Comparison of ENCODE assay signal across 16 cellular contexts in genomic region chr4:158724647-158725046, GRCh38. TPM values are rescaled to one million over a fixed set of nuclear protein-coding genes. Genes with fewer than 3 reads are reported as not detected.
DNase-seq lines count a peak whose midpoint lies in the region; ATAC-seq, FAIRE-seq and TF ChIP-seq lines count a peak whose summit lies in the region.
"Had no signal": no experiment of that assay in that cellular context is flagged by ENCODE, and none has a peak within 500 bp of the region (broad histone marks: within the 10 kb centered on the region; RNA-seq: fewer than 3 reads in every experiment).

No MANE protein-coding gene starts in this region.

- H3K27me3 ChIP-seq in CD4-positive, alpha-beta memory T cell (ENCODE audit: insufficient read depth, low read length): peaks cover 5% of the 10 kb centered on the region
- no peaks in the 10 kb centered on the region for H3K27me3 ChIP-seq in naive thymus-derived CD4-positive, alpha-beta T cell (ENCODE audit: control insufficient read depth in 2 of 2, insufficient read depth in 2 of 2, low read length in 2 of 2)
- H3K27me3 ChIP-seq: pancreas, tibial artery had no signal

- no peak for TF ChIP-seq CTCF in HFFc6 (IDR thresholded peaks at IDR 0.05)

- peaks cover 19 to 40% (median 31%) of the 10 kb centered on the region in 4 donors for H3K4me1 Mint-ChIP-seq in CD4-positive, alpha-beta memory T cell
- peaks cover 64% of the 10 kb centered on the region for H3K4me1 Mint-ChIP-seq in activated T-helper 1 cell treated with anti-CD3 and anti-CD28 coated beads, Interleukin-12 subunit alpha, Interleukin-12 subunit beta, Interleukin-2, Interleukin-4 antibody, amounts not matched to agents 30 ng/mL and 10 ng/mL and 1 ng/mL, durations not matched to agents 14 hours and 24 hours and 36 hours (ENCODE audit: low read depth)
- peaks cover 13 to 48% (median 31%) of the 10 kb centered on the region in 7 donors for H3K4me1 Mint-ChIP-seq in naive thymus-derived CD4-positive, alpha-beta T cell
- H3K4me1 Mint-ChIP-seq in HFFc6 (ENCODE audit: low read depth): peaks cover 25% of the 10 kb centered on the region

- peak; percentile 45 for FAIRE-seq in GM19239 (lab: Jason Lieb, UNC)

- DNase-seq in CD4-positive, alpha-beta memory T cell: no peak
- no peak for DNase-seq in GM19239 (ENCODE audit: insufficient read length, low spot score)
- DNase-seq in activated T-helper 1 cell treated with anti-CD3 and anti-CD28 coated beads, Interleukin-12 subunit alpha, Interleukin-12 subunit beta, Interleukin-2, Interleukin-4 antibody, amounts not matched to agents 30 ng/mL and 10 ng/mL and 1 ng/mL, durations not matched to agents 14 hours and 24 hours and 36 hours (ENCODE audit: low spot score): no peak
- no peak for DNase-seq in naive thymus-derived CD4-positive, alpha-beta T cell
- DNase-seq in HFFc6: no peak
- no peak for DNase-seq in stimulated activated naive CD4-positive, alpha-beta T cell (lab: John Stamatoyannopoulos, UW)
- DNase-seq: caudate nucleus; DMS153; NCI-H2107; NCI-H526 treated with DMSO at 0.1 percent for 48 hours; pancreas; stimulated activated CD4-positive, alpha-beta T cell treated with anti-CD3 and anti-CD28 coated beads, Interleukin-4, amount 100 ng/mL, for 4 hours; tibial artery had no signal

- H3K9me3 ChIP-seq in CD4-positive, alpha-beta memory T cell (ENCODE audit: control insufficient read depth in 1 of 2, low read length in 2 of 2): no peaks in the 10 kb centered on the region
- H3K9me3 ChIP-seq in naive thymus-derived CD4-positive, alpha-beta T cell (ENCODE audit: control insufficient read depth in 2 of 3, low read length in 3 of 3): no peaks in the 10 kb centered on the region
- H3K9me3 ChIP-seq: pancreas, tibial artery had no signal

- H3K27me3 Mint-ChIP-seq in CD4-positive, alpha-beta memory T cell: peaks cover 10% of the 10 kb centered on the region in 2 donors
- H3K27me3 Mint-ChIP-seq in activated T-helper 1 cell treated with anti-CD3 and anti-CD28 coated beads, Interleukin-12 subunit alpha, Interleukin-12 subunit beta, Interleukin-2, Interleukin-4 antibody, amounts not matched to agents 30 ng/mL and 10 ng/mL and 1 ng/mL, durations not matched to agents 14 hours and 24 hours and 36 hours (ENCODE audit: insufficient read depth): peaks cover 5% of the 10 kb centered on the region
- peaks cover 10 to 26% (median 22%) of the 10 kb centered on the region in 5 donors for H3K27me3 Mint-ChIP-seq in naive thymus-derived CD4-positive, alpha-beta T cell
- H3K27me3 Mint-ChIP-seq in HFFc6 (ENCODE audit: insufficient read depth): peaks cover 3% of the 10 kb centered on the region

- CTCF ChIA-PET in CD4-positive, alpha-beta memory T cell (lab: Charles Lee; ENCODE audit: partially characterized antibody): interaction anchor here (1.2 to 1.5 kb wide), 3 partner anchors 14 to 451 kb away, joined by 3 to 4 read pairs (median 3); no protein-coding TSS in a partner anchor
- CTCF ChIA-PET in naive thymus-derived CD4-positive, alpha-beta T cell (lab: Charles Lee): interaction anchor here (0.7 to 2.1 kb wide), 2 partner anchors 124 to 127 kb away, joined by 3 to 5 read pairs; no protein-coding TSS in a partner anchor

- POLR2A ChIA-PET in CD4-positive, alpha-beta memory T cell (lab: Charles Lee; ENCODE audit: partially characterized antibody): no interaction called here
- POLR2A ChIA-PET in naive thymus-derived CD4-positive, alpha-beta T cell (lab: Charles Lee): interaction anchor here (1.0 kb wide), 1 partner anchor 44 kb away, joined by 6 read pairs; the partner anchor contains the start of gene FNIP2

- no peaks in the 10 kb centered on the region for H3K9me3 Mint-ChIP-seq in CD4-positive, alpha-beta memory T cell
- H3K9me3 Mint-ChIP-seq in activated T-helper 1 cell treated with anti-CD3 and anti-CD28 coated beads, Interleukin-12 subunit alpha, Interleukin-12 subunit beta, Interleukin-2, Interleukin-4 antibody, amounts not matched to agents 30 ng/mL and 10 ng/mL and 1 ng/mL, durations not matched to agents 14 hours and 24 hours and 36 hours: no peaks in the 10 kb centered on the region
- H3K9me3 Mint-ChIP-seq in naive thymus-derived CD4-positive, alpha-beta T cell: no peaks in the 10 kb centered on the region
- H3K9me3 Mint-ChIP-seq in HFFc6: no peaks in the 10 kb centered on the region

- intact Hi-C loops in CD4-positive, alpha-beta memory T cell (cut with micrococcal nuclease): no loop called here
- intact Hi-C loops in activated T-helper 1 cell treated with anti-CD3 and anti-CD28 coated beads, Interleukin-12 subunit alpha, Interleukin-12 subunit beta, Interleukin-2, Interleukin-4 antibody, amounts not matched to agents 30 ng/mL and 10 ng/mL and 1 ng/mL, durations not matched to agents 14 hours and 24 hours and 36 hours (cut with micrococcal nuclease): loop anchor here (5.0 kb wide), 2 partner anchors 353 to 723 kb away; no protein-coding TSS in a partner anchor
- intact Hi-C loops in naive thymus-derived CD4-positive, alpha-beta T cell (cut with micrococcal nuclease): no loop called here

- peaks cover 24% of the 10 kb centered on the region for H3K4me1 ChIP-seq in CD4-positive, alpha-beta memory T cell (ENCODE audit: insufficient read depth, low read length)
- H3K4me1 ChIP-seq in naive thymus-derived CD4-positive, alpha-beta T cell (ENCODE audit: control insufficient read depth in 2 of 2, insufficient read depth in 2 of 2, low read length in 2 of 2): peaks cover 0 to 3% of the 10 kb centered on the region in 2 donors

- H3K36me3 Mint-ChIP-seq in CD4-positive, alpha-beta memory T cell: peaks cover 9 to 31% of the 10 kb centered on the region in 2 donors
- peaks cover 21% of the 10 kb centered on the region for H3K36me3 Mint-ChIP-seq in activated T-helper 1 cell treated with anti-CD3 and anti-CD28 coated beads, Interleukin-12 subunit alpha, Interleukin-12 subunit beta, Interleukin-2, Interleukin-4 antibody, amounts not matched to agents 30 ng/mL and 10 ng/mL and 1 ng/mL, durations not matched to agents 14 hours and 24 hours and 36 hours (ENCODE audit: low read depth)
- peaks cover 4 to 17% (median 13%) of the 10 kb centered on the region in 5 donors for H3K36me3 Mint-ChIP-seq in naive thymus-derived CD4-positive, alpha-beta T cell
- H3K36me3 Mint-ChIP-seq in HFFc6 (ENCODE audit: low read depth): peaks cover 20% of the 10 kb centered on the region

- ATAC-seq in naive thymus-derived CD4-positive, alpha-beta T cell: no peak
- ATAC-seq in HG03045 (IDR thresholded peaks at IDR 0.05; ENCODE audit: unreplicated experiment) (no peak), HG03460 (IDR thresholded peaks at IDR 0.05; ENCODE audit: unreplicated experiment) (no peak)
- ATAC-seq: pancreas had no signal

- no peak overlapping the region for H3K27ac ChIP-seq in CD4-positive, alpha-beta memory T cell (ENCODE audit: low read depth, low read length)
- H3K27ac ChIP-seq in naive thymus-derived CD4-positive, alpha-beta T cell (ENCODE audit: low read depth, low read length): no peak overlapping the region
- H3K27ac ChIP-seq: pancreas had no signal

- no peak overlapping the region for H3K4me3 ChIP-seq in CD4-positive, alpha-beta memory T cell (ENCODE audit: low read length in 2 of 2)
- no peak overlapping the region for H3K4me3 ChIP-seq in naive thymus-derived CD4-positive, alpha-beta T cell (ENCODE audit: low read length)
- H3K4me3 ChIP-seq: hepatocyte, pancreas had no signal

- H3K36me3 ChIP-seq in CD4-positive, alpha-beta memory T cell (ENCODE audit: insufficient read depth, low read length): peaks cover 4% of the 10 kb centered on the region
- peaks cover 0 to 8% (median 0%) of the 10 kb centered on the region in 3 experiments for H3K36me3 ChIP-seq in naive thymus-derived CD4-positive, alpha-beta T cell (ENCODE audit: control insufficient read depth in 2 of 3, insufficient read depth in 3 of 3, low read length in 3 of 3)
- H3K36me3 ChIP-seq: pancreas had no signal

- H3K27ac Mint-ChIP-seq in CD4-positive, alpha-beta memory T cell: peak overlapping the region; percentile 80 to 100 (median 99)
- H3K27ac Mint-ChIP-seq in activated T-helper 1 cell treated with anti-CD3 and anti-CD28 coated beads, Interleukin-12 subunit alpha, Interleukin-12 subunit beta, Interleukin-2, Interleukin-4 antibody, amounts not matched to agents 30 ng/mL and 10 ng/mL and 1 ng/mL, durations not matched to agents 14 hours and 24 hours and 36 hours: peak overlapping the region; percentile 76
- H3K27ac Mint-ChIP-seq in naive thymus-derived CD4-positive, alpha-beta T cell: peak overlapping the region in 7 of 9 donors; percentile 8 to 99 (median 99)
- H3K27ac Mint-ChIP-seq in HFFc6: no peak overlapping the region

- H3K4me3 Mint-ChIP-seq in CD4-positive, alpha-beta memory T cell: peak overlapping the region in 7 of 8 donors; percentile 40 to 100 (median 95)
- peak overlapping the region; percentile 95 for H3K4me3 Mint-ChIP-seq in activated T-helper 1 cell treated with anti-CD3 and anti-CD28 coated beads, Interleukin-12 subunit alpha, Interleukin-12 subunit beta, Interleukin-2, Interleukin-4 antibody, amounts not matched to agents 30 ng/mL and 10 ng/mL and 1 ng/mL, durations not matched to agents 14 hours and 24 hours and 36 hours
- peak overlapping the region; percentile 27 to 99 (median 98) for H3K4me3 Mint-ChIP-seq in naive thymus-derived CD4-positive, alpha-beta T cell
- no peak overlapping the region; the same call in 1 of the 2 replicates for H3K4me3 Mint-ChIP-seq in HFFc6

RNA-seq across cellular contexts. Expression of gene PPID, which starts 1.5 kb away (rescaled TPM):
- 10 to 100 TPM; 30.2 to 32.0 TPM for total RNA-seq in CD4-positive, alpha-beta memory T cell
- 10 to 100 TPM; 49.4 to 54.8 TPM for polyA plus RNA-seq in CD4-positive, alpha-beta memory T cell
- 52.8 and 55.4 TPM in 2 replicates for total RNA-seq in activated T-helper 1 cell treated with anti-CD3 and anti-CD28 coated beads, Interleukin-12 subunit alpha, Interleukin-12 subunit beta, Interleukin-2, Interleukin-4 antibody, amounts not matched to agents 30 ng/mL and 10 ng/mL and 1 ng/mL, durations not matched to agents 14 hours and 24 hours and 36 hours
- total RNA-seq in naive thymus-derived CD4-positive, alpha-beta T cell: 10 to 100 TPM; 13.4 to 46.1 (median 26.5) TPM
- 10 to 100 TPM; 47.0 to 52.0 TPM for polyA plus RNA-seq in naive thymus-derived CD4-positive, alpha-beta T cell
- total RNA-seq in HFFc6 (2021; fragmentation: NEBNext Ultra II Directional; extraction: Animal tissue kit (Norgen Biotek cat#: 25700)): 10 to 100 TPM; 23.2 to 30.2 (median 23.9) TPM

RNA-seq across cellular contexts. Expression of gene FNIP2, which starts 44.2 kb away (rescaled TPM):
- total RNA-seq in CD4-positive, alpha-beta memory T cell: 1 to 10 TPM; 8.1 to 9.4 TPM
- polyA plus RNA-seq in CD4-positive, alpha-beta memory T cell: 1 to 10 TPM; 2.4 to 4.7 TPM
- total RNA-seq in activated T-helper 1 cell treated with anti-CD3 and anti-CD28 coated beads, Interleukin-12 subunit alpha, Interleukin-12 subunit beta, Interleukin-2, Interleukin-4 antibody, amounts not matched to agents 30 ng/mL and 10 ng/mL and 1 ng/mL, durations not matched to agents 14 hours and 24 hours and 36 hours: 18.8 and 20.4 TPM in 2 replicates
- 10 to 100 TPM in 4 of 5 experiments, 1 to 10 TPM in 1; 9.8 to 19.5 (median 11.5) TPM for total RNA-seq in naive thymus-derived CD4-positive, alpha-beta T cell
- polyA plus RNA-seq in naive thymus-derived CD4-positive, alpha-beta T cell: 1 to 10 TPM; 2.3 to 3.9 TPM
- total RNA-seq in HFFc6 (2021; fragmentation: NEBNext Ultra II Directional; extraction: Animal tissue kit (Norgen Biotek cat#: 25700)): 10 to 100 TPM; 14.1 to 22.2 (median 18.2) TPM

RNA-seq across cellular contexts. Expression of gene ETFDH, which starts 52.6 kb away (rescaled TPM):
- 10 to 100 TPM; 16.0 to 16.6 TPM for total RNA-seq in CD4-positive, alpha-beta memory T cell
- 1 to 10 TPM; 5.8 to 9.4 TPM for polyA plus RNA-seq in CD4-positive, alpha-beta memory T cell
- 19.9 and 21.5 TPM in 2 replicates for total RNA-seq in activated T-helper 1 cell treated with anti-CD3 and anti-CD28 coated beads, Interleukin-12 subunit alpha, Interleukin-12 subunit beta, Interleukin-2, Interleukin-4 antibody, amounts not matched to agents 30 ng/mL and 10 ng/mL and 1 ng/mL, durations not matched to agents 14 hours and 24 hours and 36 hours
- 10 to 100 TPM; 12.5 to 25.8 (median 17.5) TPM for total RNA-seq in naive thymus-derived CD4-positive, alpha-beta T cell
- 1 to 10 TPM; 6.5 to 8.7 TPM for polyA plus RNA-seq in naive thymus-derived CD4-positive, alpha-beta T cell
- 10 to 100 TPM; 18.3 to 23.3 (median 21.8) TPM for total RNA-seq in HFFc6 (2021; fragmentation: NEBNext Ultra II Directional; extraction: Animal tissue kit (Norgen Biotek cat#: 25700))

RNA-seq across cellular contexts. Expression of gene C4orf46, which starts 53.0 kb away (rescaled TPM):
- 1 to 10 TPM; 4.0 to 4.4 TPM for total RNA-seq in CD4-positive, alpha-beta memory T cell
- polyA plus RNA-seq in CD4-positive, alpha-beta memory T cell: 1 to 10 TPM; 5.2 to 6.5 TPM
- total RNA-seq in activated T-helper 1 cell treated with anti-CD3 and anti-CD28 coated beads, Interleukin-12 subunit alpha, Interleukin-12 subunit beta, Interleukin-2, Interleukin-4 antibody, amounts not matched to agents 30 ng/mL and 10 ng/mL and 1 ng/mL, durations not matched to agents 14 hours and 24 hours and 36 hours: 15.4 and 16.2 TPM in 2 replicates
- 10 to 100 TPM in 1 of 5 experiments, 1 to 10 TPM in 4; 3.9 to 15.4 (median 4.7) TPM for total RNA-seq in naive thymus-derived CD4-positive, alpha-beta T cell
- polyA plus RNA-seq in naive thymus-derived CD4-positive, alpha-beta T cell: 1 to 10 TPM; 1.8 to 3.2 TPM
- 10 to 100 TPM in 5 of 6 experiments, 1 to 10 TPM in 1; 8.0 to 13.8 (median 11.8) TPM for total RNA-seq in HFFc6 (2021; fragmentation: NEBNext Ultra II Directional; extraction: Animal tissue kit (Norgen Biotek cat#: 25700))
